In the genomic region with DNA sequence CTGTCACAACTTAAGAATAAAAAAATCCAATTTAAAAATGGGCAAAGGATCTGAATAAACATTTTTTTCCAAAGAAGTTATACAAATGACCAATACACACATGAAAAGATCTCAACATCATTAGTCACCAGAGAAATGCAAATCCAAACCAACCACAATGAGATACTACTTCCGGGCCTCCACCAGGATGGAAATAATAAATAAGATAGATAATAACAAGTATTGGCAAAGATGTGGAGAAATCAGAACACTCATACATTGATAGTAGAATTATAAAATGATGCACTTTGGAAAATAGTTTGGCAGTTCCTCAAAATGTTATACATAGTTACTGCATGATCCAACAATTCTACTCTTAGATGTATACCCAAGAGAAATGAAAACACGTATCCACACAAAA, we compare ENCODE assay signal across 1 cellular context.
TF ChIP-seq lines count a peak whose summit lies in the region.

No MANE protein-coding gene starts in this region.

TF ChIP-seq in endothelial cell of umbilical vein, 7 proteins besides CTCF, POLR2A, EP300 and RAD21:
- TF ChIP-seq MAX (IDR thresholded peaks at IDR 0.05; ENCODE audit: insufficient read depth, insufficient read length): no peak
- TF ChIP-seq GATA2 (IDR thresholded peaks at IDR 0.05; ENCODE audit: insufficient read depth, insufficient read length, low read depth, low read length): no peak
- no peak for TF ChIP-seq MYC (IDR thresholded peaks at IDR 0.05; ENCODE audit: low read depth, low read length)
- no peak for TF ChIP-seq JUN (IDR thresholded peaks at IDR 0.05; ENCODE audit: borderline replicate concordance, insufficient read depth, insufficient read length, low read depth)
- TF ChIP-seq FOS (IDR thresholded peaks at IDR 0.05; ENCODE audit: borderline replicate concordance, insufficient read depth, low read length): no peak
